In the genomic region with DNA sequence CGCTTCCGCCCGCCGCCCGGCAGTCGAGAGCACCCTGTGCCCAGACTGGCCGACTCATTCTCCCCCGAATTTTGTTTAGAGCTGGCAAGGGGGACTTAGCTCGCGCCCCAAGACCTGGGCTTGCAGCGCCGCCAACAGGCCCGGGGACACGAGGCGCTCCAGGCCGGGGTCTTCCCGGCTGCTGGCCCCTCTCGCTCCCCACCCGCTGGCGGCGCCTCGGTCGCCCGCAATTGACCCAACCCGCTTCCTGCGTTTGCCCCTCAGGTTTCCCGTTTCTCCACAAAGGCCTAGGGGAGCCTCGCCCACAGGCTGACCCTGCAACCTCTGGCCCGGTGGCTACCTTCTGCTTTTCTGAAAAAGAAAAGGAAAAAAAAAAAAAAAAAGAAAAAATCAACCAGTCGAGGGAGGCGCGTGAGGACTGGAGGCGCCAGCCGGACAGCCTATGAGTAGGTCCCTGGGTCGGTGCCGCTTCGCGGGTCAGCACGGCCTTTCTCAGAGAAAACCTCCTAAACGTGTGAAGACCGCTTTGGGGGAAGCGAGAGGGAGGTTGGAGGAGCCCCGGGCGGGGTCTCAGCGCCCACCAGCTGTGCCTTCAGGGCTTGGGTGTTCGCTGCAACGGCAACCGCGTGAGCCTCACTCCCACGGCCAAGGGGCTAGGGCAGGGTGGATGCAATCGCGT, we compare ENCODE assay signal across 17 cellular contexts. TPM values are rescaled to one million over a fixed set of nuclear protein-coding genes. Genes with fewer than 3 reads are reported as not detected.
A peak's percentile ranks its signal among the peaks of the same experiment; 100 is the strongest.
DNase-seq lines count a peak whose midpoint lies in the region; ATAC-seq, FAIRE-seq and TF ChIP-seq lines count a peak whose summit lies in the region.
"Had no signal": no experiment of that assay in that cellular context is flagged by ENCODE, and none has a peak within 500 bp of the region (broad histone marks: within the 10 kb centered on the region; RNA-seq: fewer than 3 reads in every experiment).

No MANE protein-coding gene starts in this region.

- H3K27me3 ChIP-seq in H1 (replicated peaks in 1 of 4; ENCODE audit: control insufficient read depth in 3 of 4, extremely low read depth in 1 of 4, insufficient read depth in 3 of 4, low read length in 3 of 4) = peaks cover 80 to 97% (median 90%) of the 10 kb centered on the region in 4 experiments

- CTCF ChIA-PET in H1 (lab: Charles Lee; ENCODE audit: partially characterized antibody) = interaction anchor here (0.6 to 15.6 kb wide), 17 partner anchors 7 to 656 kb away, joined by 3 to 223 read pairs (median 4); a partner anchor contains a TSS

- peak overlapping the region; percentile 3 to 59 (median 28); a peak in 7 of 8 replicates for H3K4me3 ChIP-seq in H1 (ENCODE audit: extremely low read depth in 1 of 4, insufficient read depth in 2 of 4, low read depth in 3 of 4, low read length in 4 of 4)
- H3K4me3 ChIP-seq: BLaER1 had no signal

- no peak for ATAC-seq in GM21786 (IDR thresholded peaks at IDR 0.05; ENCODE audit: unreplicated experiment)
- ATAC-seq: HCT116 had no signal

- H3K4me2 ChIP-seq in H1 (ENCODE audit: insufficient read depth in 1 of 2, low read depth in 2 of 2, low read length in 2 of 2) = peak overlapping the region; percentile 38 to 71

- H3K9me3 Mint-ChIP-seq in HFFc6 = no peaks in the 10 kb centered on the region
- no peaks in the 10 kb centered on the region for H3K9me3 Mint-ChIP-seq in neural crest cell
- no peaks in the 10 kb centered on the region for H3K9me3 Mint-ChIP-seq in activated T-helper 2 cell treated with anti-CD3 and anti-CD28 coated beads, Interferon-gamma antibody, Interleukin-2, Interleukin-4, amounts not matched to agents 10 μg/mL and 5 μg/mL and 100 μg/mL, durations not matched to agents 14 hours and 24 hours and 36 hours

- WGBS in H1 (ENCODE audit: extremely low coverage in 1 of 2, insufficient coverage in 1 of 2, insufficient read length in 1 of 2, insufficient replicate concordance in 2 of 2, low coverage in 1 of 2, low lambda C conversion rate in 2 of 2, missing lambda C conversion rate in 1 of 2), 2 experiments = 3% methylated on average over 41 of the region's 52 CpGs; no CpG with 5 or more reads in 1 of the 2 experiments

- H2AFZ ChIP-seq in H1 (ENCODE audit: low read length) = no peak overlapping the region

- no peak overlapping the region for H2BK15ac ChIP-seq in H1 (ENCODE audit: low read length)

- no peak overlapping the region for H3K4ac ChIP-seq in H1 (replicated peaks; ENCODE audit: insufficient read length, low read depth, low read length)

- H2AK5ac ChIP-seq in H1 (ENCODE audit: low read depth, low read length) = no peak overlapping the region

- no peak overlapping the region for H3K56ac ChIP-seq in H1 (replicated peaks; ENCODE audit: insufficient read length, low read depth, low read length)

- no peak overlapping the region for H3K27ac ChIP-seq in H1 (ENCODE audit: low read depth, low read length)
- H3K27ac ChIP-seq: BLaER1 had no signal

- no peak overlapping the region for H4K5ac ChIP-seq in H1 (ENCODE audit: insufficient read length, low read depth, low read length)

- H3K36me3 Mint-ChIP-seq in HFFc6 (ENCODE audit: low read depth) = peaks cover 10% of the 10 kb centered on the region; the same call in 1 of the 2 replicates
- H3K36me3 Mint-ChIP-seq in neural crest cell (ENCODE audit: low read depth) = peaks cover 4% of the 10 kb centered on the region
- no peaks in the 10 kb centered on the region for H3K36me3 Mint-ChIP-seq in activated T-helper 2 cell treated with anti-CD3 and anti-CD28 coated beads, Interferon-gamma antibody, Interleukin-2, Interleukin-4, amounts not matched to agents 10 μg/mL and 5 μg/mL and 100 μg/mL, durations not matched to agents 14 hours and 24 hours and 36 hours (ENCODE audit: low read depth)

- DNase-seq in CD1c-positive myeloid dendritic cell (ENCODE audit: extremely low spot score) (peak; percentile 17), HFFc6 (no peak), H1 (ENCODE audit: low read depth in 1 of 2, low spot score in 2 of 2) (peak in 1 of 2 experiments; percentile 84), neural crest cell (ENCODE audit: low read depth, low spot score) (no peak), NCI-H526 (lab: John Stamatoyannopoulos, UW) (no peak), DMS 273 (lab: John Stamatoyannopoulos, UW; ENCODE audit: unreplicated experiment) (no peak)
- DNase-seq in activated T-helper 2 cell treated with anti-CD3 and anti-CD28 coated beads, Interferon-gamma antibody, Interleukin-2, Interleukin-4, amounts not matched to agents 10 μg/mL and 5 μg/mL and 100 μg/mL, durations not matched to agents 14 hours and 24 hours and 36 hours (ENCODE audit: low spot score) = no peak
- DNase-seq: activated CD4-positive, CD25-positive, alpha-beta regulatory T cell; EL; mesenchymal stem cell; MM.1S; stimulated activated CD4-positive, alpha-beta T cell treated with anti-CD3 and anti-CD28 coated beads, Interleukin-4, amount 100 ng/mL, for 1 hour; stimulated activated naive CD4-positive, alpha-beta T cell treated with Interleukin-2 at 50 U/mL for 16 hours had no signal

- H3K14ac ChIP-seq in H1 (ENCODE audit: insufficient read length) = no peak overlapping the region

- H3K4me1 Mint-ChIP-seq in HFFc6 (ENCODE audit: low read depth) (peaks cover 19% of the 10 kb centered on the region), neural crest cell (peaks cover 29% of the 10 kb centered on the region)
- peaks cover 19% of the 10 kb centered on the region for H3K4me1 Mint-ChIP-seq in activated T-helper 2 cell treated with anti-CD3 and anti-CD28 coated beads, Interferon-gamma antibody, Interleukin-2, Interleukin-4, amounts not matched to agents 10 μg/mL and 5 μg/mL and 100 μg/mL, durations not matched to agents 14 hours and 24 hours and 36 hours (ENCODE audit: low read depth)

- TF ChIP-seq RAD21 in H1 (IDR thresholded peaks at IDR 0.05 in 1 of 2, conservative IDR thresholded peaks at IDR 0.05 in 1 of 2; ENCODE audit: low read depth in 2 of 2, low read length in 2 of 2) = peak; percentile 56 to 71

- no peak overlapping the region for H2BK12ac ChIP-seq in H1 (ENCODE audit: low read depth, low read length)

- H3K18ac ChIP-seq in H1 (ENCODE audit: extremely low read depth, low read length) = no peak overlapping the region

- TF ChIP-seq CTCF in HFFc6 (IDR thresholded peaks at IDR 0.05) (peak; percentile 26; the same call in 1 of the 2 replicates), H1 (IDR thresholded peaks at IDR 0.05; ENCODE audit: control extremely low read depth in 1 of 3, insufficient read depth in 1 of 3, low read depth in 1 of 3, low read length in 3 of 3) (peak in 2 of 3 experiments; percentile 56 to 62; a peak in 3 of 4 replicates), neural crest cell (conservative IDR thresholded peaks at IDR 0.05) (peak; percentile 28)

- H3K27ac Mint-ChIP-seq in HFFc6 (no peak overlapping the region), neural crest cell (ENCODE audit: unreplicated experiment) (no peak overlapping the region)
- no peak overlapping the region for H3K27ac Mint-ChIP-seq in activated T-helper 2 cell treated with anti-CD3 and anti-CD28 coated beads, Interferon-gamma antibody, Interleukin-2, Interleukin-4, amounts not matched to agents 10 μg/mL and 5 μg/mL and 100 μg/mL, durations not matched to agents 14 hours and 24 hours and 36 hours

- no peak overlapping the region for H2BK20ac ChIP-seq in H1 (ENCODE audit: low read length)

- POLR2A ChIA-PET in H1 (lab: Charles Lee; ENCODE audit: partially characterized antibody) = interaction anchor here (0.6 to 9.6 kb wide), 6 partner anchors 9 to 504 kb away, joined by 3 to 149 read pairs (median 4); a partner anchor contains a TSS

- H3K4me3 Mint-ChIP-seq in HFFc6 (no peak overlapping the region), neural crest cell (no peak overlapping the region)
- H3K4me3 Mint-ChIP-seq in activated T-helper 2 cell treated with anti-CD3 and anti-CD28 coated beads, Interferon-gamma antibody, Interleukin-2, Interleukin-4, amounts not matched to agents 10 μg/mL and 5 μg/mL and 100 μg/mL, durations not matched to agents 14 hours and 24 hours and 36 hours (ENCODE audit: low read depth) = no peak overlapping the region

- H2BK120ac ChIP-seq in H1 (replicated peaks; ENCODE audit: low read depth, low read length) = no peak overlapping the region

- no peak overlapping the region for H3K23ac ChIP-seq in H1 (ENCODE audit: insufficient read length)

- peaks cover 6 to 34% (median 21%) of the 10 kb centered on the region in 4 experiments for H3K4me1 ChIP-seq in H1 (replicated peaks in 1 of 4; ENCODE audit: control insufficient read depth in 3 of 4, insufficient read depth in 4 of 4, low read length in 3 of 4)

- no peaks in the 10 kb centered on the region for H3K79me1 ChIP-seq in H1 (ENCODE audit: low read depth, low read length)

- H4K8ac ChIP-seq in H1 (ENCODE audit: extremely low read depth, insufficient read depth, low read length) = peak overlapping the region; percentile 45; the same call in 1 of the 2 replicates

- H3K23me2 ChIP-seq in H1 (ENCODE audit: low read depth, low read length) = peaks cover 8% of the 10 kb centered on the region; the same call in 1 of the 2 replicates

- TF ChIP-seq POLR2A in H1 (IDR thresholded peaks at IDR 0.05; ENCODE audit: control extremely low read depth in 1 of 2, low read depth in 2 of 2, low read length in 2 of 2) = no peak

- H3K9me3 ChIP-seq in H1 (ENCODE audit: insufficient read depth in 2 of 2, low read depth in 1 of 2, low read length in 1 of 2) = no peaks in the 10 kb centered on the region

- H4K20me1 ChIP-seq in H1 (replicated peaks in 1 of 2; ENCODE audit: control insufficient read depth in 1 of 2, insufficient read depth in 2 of 2, low read length in 2 of 2) = peaks cover 9 to 25% of the 10 kb centered on the region in 2 experiments

- no peaks in the 10 kb centered on the region for H3K79me2 ChIP-seq in H1 (ENCODE audit: control insufficient read depth in 1 of 2, insufficient read depth in 2 of 2, low read length in 2 of 2)

- no peak for FAIRE-seq in H1 (lab: Jason Lieb, UNC)
- FAIRE-seq: astrocyte had no signal

- no peak overlapping the region for H4K91ac ChIP-seq in H1 (replicated peaks; ENCODE audit: insufficient read length, low read length)

- TF ChIP-seq EP300 in H1 (IDR thresholded peaks at IDR 0.05; ENCODE audit: borderline replicate concordance in 1 of 2, low read depth in 2 of 2, low read length in 2 of 2) = no peak

- intact Hi-C loops in activated T-helper 2 cell treated with anti-CD3 and anti-CD28 coated beads, Interferon-gamma antibody, Interleukin-2, Interleukin-4, amounts not matched to agents 10 μg/mL and 5 μg/mL and 100 μg/mL, durations not matched to agents 14 hours and 24 hours and 36 hours (cut with micrococcal nuclease) = loop anchor here (5.0 kb wide), 1 partner anchor 507 kb away; a partner anchor contains a TSS

- no peak overlapping the region for H2BK5ac ChIP-seq in H1 (ENCODE audit: low read depth, low read length)

- H3K27me3 Mint-ChIP-seq in HFFc6 (ENCODE audit: insufficient read depth) = peaks cover 48% of the 10 kb centered on the region
- H3K27me3 Mint-ChIP-seq in neural crest cell (ENCODE audit: low read depth) = peaks cover 100% of the 10 kb centered on the region
- peaks cover 87% of the 10 kb centered on the region for H3K27me3 Mint-ChIP-seq in activated T-helper 2 cell treated with anti-CD3 and anti-CD28 coated beads, Interferon-gamma antibody, Interleukin-2, Interleukin-4, amounts not matched to agents 10 μg/mL and 5 μg/mL and 100 μg/mL, durations not matched to agents 14 hours and 24 hours and 36 hours (ENCODE audit: low read depth)

- peaks cover 0 to 8% (median 0%) of the 10 kb centered on the region in 4 experiments; a peak in 1 of 8 replicates for H3K36me3 ChIP-seq in H1 (ENCODE audit: control insufficient read depth in 2 of 4, insufficient read depth in 4 of 4, low read length in 3 of 4)
- H3K36me3 ChIP-seq: BLaER1 had no signal

- no peak overlapping the region for H3K9ac ChIP-seq in H1 (replicated peaks in 1 of 4; ENCODE audit: extremely low read depth in 1 of 4, low read depth in 3 of 4, low read length in 3 of 4)
- H3K9ac ChIP-seq: BLaER1 had no signal

RNA-seq across cellular contexts. Expression of a gene that starts 7.2 kb away (rescaled TPM):
- 1 to 10 TPM in 5 of 6 experiments, under 1 TPM in 1; 0.71 to 8.0 (median 7.0) TPM for total RNA-seq in HFFc6 (2021; fragmentation: NEBNext Ultra II Directional; extraction: Animal tissue kit (Norgen Biotek cat#: 25700))
- total RNA-seq in H1 (2021; fragmentation: NEBNext Ultra II Directional; extraction: Animal tissue kit (Norgen Biotek cat#: 25700)) = 2.2 and 2.4 TPM in 2 replicates
- polyA plus RNA-seq in H1 (2011; rRNA removed) = 0.59 and 1.6 TPM in 2 replicates
- polyA plus RNA-seq in H1 (2011; cell fraction: cytosol; rRNA removed) = 0.88 TPM
- polyA plus RNA-seq in H1 (2011; cell fraction: nucleus; rRNA removed) = 1.5 TPM
- 0.57 to 0.83 TPM (median 0.62 TPM) in 4 replicates for polyA plus RNA-seq in H1 (2012, experiment 1 of 2)
- polyA plus RNA-seq in H1 (2012, experiment 2 of 2) = 1.2 TPM
- polyA plus RNA-seq in H1 (2013, experiment 1 of 2) = 1.6 TPM
- 2.1 TPM for polyA plus RNA-seq in H1 (2013, experiment 2 of 2)
- 0.10 and 0.41 TPM in 2 replicates for polyA minus RNA-seq in H1 (2011; rRNA and poly(A)+ RNA removed)
- 0.51 TPM for polyA minus RNA-seq in H1 (2011; cell fraction: cytosol; rRNA and poly(A)+ RNA removed)
- polyA minus RNA-seq in H1 (2011; cell fraction: nucleus; rRNA and poly(A)+ RNA removed) = 2.3 TPM
- total RNA-seq in neural crest cell = 0.09 TPM in 2 replicates
- not detected in 2 replicates for total RNA-seq in activated T-helper 2 cell treated with anti-CD3 and anti-CD28 coated beads, Interferon-gamma antibody, Interleukin-2, Interleukin-4, amounts not matched to agents 10 μg/mL and 5 μg/mL and 100 μg/mL, durations not matched to agents 14 hours and 24 hours and 36 hours

RNA-seq across cellular contexts. Expression of a gene that starts 7.3 kb away (rescaled TPM):
- 1 to 10 TPM in 4 of 6 experiments, under 1 TPM in 2; 0.45 to 5.8 (median 4.6) TPM for total RNA-seq in HFFc6 (2021; fragmentation: NEBNext Ultra II Directional; extraction: Animal tissue kit (Norgen Biotek cat#: 25700))
- total RNA-seq in H1 (2021; fragmentation: NEBNext Ultra II Directional; extraction: Animal tissue kit (Norgen Biotek cat#: 25700)) = 7.3 and 7.9 TPM in 2 replicates
- polyA plus RNA-seq in H1 (2011; rRNA removed) = 5.4 and 12.8 TPM in 2 replicates
- 12.2 TPM for polyA plus RNA-seq in H1 (2011; cell fraction: cytosol; rRNA removed)
- 15.9 TPM for polyA plus RNA-seq in H1 (2011; cell fraction: nucleus; rRNA removed)
- 2.0 to 4.3 TPM (median 3.0 TPM) in 4 replicates for polyA plus RNA-seq in H1 (2012, experiment 1 of 2)
- polyA plus RNA-seq in H1 (2012, experiment 2 of 2) = 0.79 TPM
- polyA plus RNA-seq in H1 (2013, experiment 1 of 2) = 9.1 TPM
- 8.4 TPM for polyA plus RNA-seq in H1 (2013, experiment 2 of 2)
- polyA minus RNA-seq in H1 (2011; rRNA and poly(A)+ RNA removed) = 4.3 and 4.9 TPM in 2 replicates
- polyA minus RNA-seq in H1 (2011; cell fraction: cytosol; rRNA and poly(A)+ RNA removed) = 3.1 TPM
- polyA minus RNA-seq in H1 (2011; cell fraction: nucleus; rRNA and poly(A)+ RNA removed) = 10.0 TPM
- total RNA-seq in neural crest cell = not detected in 2 replicates
- total RNA-seq in activated T-helper 2 cell treated with anti-CD3 and anti-CD28 coated beads, Interferon-gamma antibody, Interleukin-2, Interleukin-4, amounts not matched to agents 10 μg/mL and 5 μg/mL and 100 μg/mL, durations not matched to agents 14 hours and 24 hours and 36 hours = not detected in 2 replicates
